2 cellular contexts compared by ENCODE assay signal in genomic region chr13:98311200-98311548, GRCh38.
A peak's percentile ranks its signal among the peaks of the same experiment; 100 is the strongest.
TF ChIP-seq lines count a peak whose summit lies in the region.

No MANE protein-coding gene starts in this region.

TF ChIP-seq in WTC11, 78 proteins besides CTCF, POLR2A, EP300 and RAD21 (continued from another document):
- no peak for TF ChIP-seq ZBTB21 (CRISPR knock-in tag; IDR thresholded peaks at IDR 0.05; ENCODE audit: borderline replicate concordance)
- TF ChIP-seq ERG (CRISPR knock-in tag; IDR thresholded peaks at IDR 0.05): no peak
- no peak for TF ChIP-seq E2F4 (CRISPR knock-in tag; IDR thresholded peaks at IDR 0.05; ENCODE audit: borderline replicate concordance, low read depth)
- TF ChIP-seq ELF4 (CRISPR knock-in tag; IDR thresholded peaks at IDR 0.05; ENCODE audit: low read depth): no peak
- TF ChIP-seq PREB (CRISPR knock-in tag; IDR thresholded peaks at IDR 0.05; ENCODE audit: borderline replicate concordance): no peak
- TF ChIP-seq GABPB1 (CRISPR knock-in tag; IDR thresholded peaks at IDR 0.05): no peak
- no peak for TF ChIP-seq SOX15 (CRISPR knock-in tag; IDR thresholded peaks at IDR 0.05)
- no peak for TF ChIP-seq IRF1 (CRISPR knock-in tag; IDR thresholded peaks at IDR 0.05)
- TF ChIP-seq ZNF317 (CRISPR knock-in tag; IDR thresholded peaks at IDR 0.05; ENCODE audit: borderline replicate concordance, low read depth): no peak
- no peak for TF ChIP-seq NR2C2 (CRISPR knock-in tag; IDR thresholded peaks at IDR 0.05)
- no peak for TF ChIP-seq TP53 (CRISPR knock-in tag; IDR thresholded peaks at IDR 0.05)
- TF ChIP-seq ZNF416 (CRISPR knock-in tag; IDR thresholded peaks at IDR 0.05): no peak
- no peak for TF ChIP-seq NR3C1 (CRISPR knock-in tag; conservative IDR thresholded peaks at IDR 0.05; ENCODE audit: low read depth)

TF ChIP-seq in HepG2, 621 proteins besides CTCF, POLR2A, EP300 and RAD21 (continued from another document):
- TF ChIP-seq IKZF5 (CRISPR knock-in tag; IDR thresholded peaks at IDR 0.05) (0 out of 2 replicates have a peak, but pooled peaks have one; percentile 47), CENPX (CRISPR knock-in tag; IDR thresholded peaks at IDR 0.05) (no peak), PAX8 (CRISPR knock-in tag; IDR thresholded peaks at IDR 0.05; ENCODE audit: borderline replicate concordance) (no peak), ATF4 (CRISPR knock-in tag; IDR thresholded peaks at IDR 0.05) (0 out of 4 replicates have a peak, but pooled peaks of 1 of the 2 experiments have one; percentile 23), GABPB1 (CRISPR knock-in tag; IDR thresholded peaks at IDR 0.05) (no peak), RBM22 (optimal IDR thresholded peaks at IDR 0.05; ENCODE audit: low read length) (peak; percentile 39), ZFYVE20 (CRISPR knock-in tag; IDR thresholded peaks at IDR 0.05; ENCODE audit: borderline replicate concordance, low read depth) (no peak), ZNF263 (CRISPR knock-in tag; IDR thresholded peaks at IDR 0.05) (no peak)
